ENCODE assay signal across 1 cellular context in the genomic region with DNA sequence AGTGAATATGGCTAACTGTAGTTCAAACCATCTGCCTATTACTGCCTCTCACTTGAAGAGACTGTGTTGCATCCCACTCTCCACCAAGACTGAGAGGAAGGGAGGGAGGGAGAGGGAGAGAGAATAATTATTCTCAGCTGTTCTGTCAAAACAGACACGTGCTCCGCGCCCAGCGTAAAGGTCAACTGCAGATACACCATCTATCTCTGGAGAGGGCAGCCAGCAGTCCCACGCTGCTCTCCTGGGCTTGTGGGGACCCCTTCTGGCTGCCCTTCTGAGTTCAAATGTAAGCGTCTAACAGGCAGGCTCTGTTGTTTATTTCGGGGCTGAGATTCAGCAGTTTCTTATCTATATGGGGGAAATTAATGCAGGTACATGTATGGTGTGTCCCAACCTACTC.
TF ChIP-seq lines count a peak whose summit lies in the region.

No MANE protein-coding gene starts in this region.

TF ChIP-seq in GM12891, 5 proteins besides CTCF, POLR2A, EP300 and RAD21 (continued from another document):
- no peak for TF ChIP-seq PAX5 (IDR thresholded peaks at IDR 0.05; ENCODE audit: insufficient read depth, low read length, severe bottlenecking)
- no peak for TF ChIP-seq POU2F2 (IDR thresholded peaks at IDR 0.05; ENCODE audit: low read depth, low read length)
- TF ChIP-seq TAF1 (IDR thresholded peaks at IDR 0.05; ENCODE audit: low read depth, low read length): no peak
- TF ChIP-seq POLR2AphosphoS5 (IDR thresholded peaks at IDR 0.05; ENCODE audit: low read depth, low read length): no peak
